Comparison of ENCODE assay signal across 26 cellular contexts in the genomic region with DNA sequence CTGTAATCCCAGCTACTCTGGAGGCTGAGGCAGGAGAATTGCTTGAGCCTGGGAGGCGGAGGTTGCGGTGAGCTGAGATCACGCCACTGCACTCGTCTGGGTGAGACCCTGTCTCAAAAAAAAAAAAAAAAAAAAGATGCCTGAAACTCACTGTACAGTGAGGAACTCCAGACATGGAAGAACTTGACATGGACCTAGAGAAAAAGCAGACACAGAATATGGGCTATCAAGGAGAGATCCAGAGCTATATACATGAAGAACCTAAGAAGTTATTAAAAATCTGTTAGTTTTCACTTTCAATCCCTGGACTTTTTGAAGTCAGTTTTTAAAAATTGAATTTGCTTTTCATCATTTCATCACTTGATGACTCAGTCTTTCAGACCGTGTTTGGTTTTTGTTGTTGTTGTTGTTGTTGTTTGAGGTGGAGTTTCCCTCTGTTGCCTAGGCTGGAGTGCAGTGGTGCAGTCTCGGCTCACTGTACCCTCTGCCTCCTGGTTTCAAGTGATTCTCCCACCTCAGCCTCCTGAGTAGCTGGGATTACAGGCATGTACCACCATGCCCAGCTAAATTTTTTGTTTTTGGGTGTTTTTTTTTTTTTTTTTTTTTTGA. TPM values are rescaled to one million over a fixed set of nuclear protein-coding genes. Genes with fewer than 3 reads are reported as not detected.
"Had no signal": no experiment of that assay in that cellular context is flagged by ENCODE, and none has a peak within 500 bp of the region (broad histone marks: within the 10 kb centered on the region; RNA-seq: fewer than 3 reads in every experiment).

No MANE protein-coding gene starts in this region.

- H3K4me3 ChIP-seq: adrenal gland, esophagus squamous epithelium, heart right ventricle, left ventricle myocardium inferior, neural progenitor cell, prostate gland, testis, upper lobe of right lung had no signal

- FAIRE-seq: endothelial cell of umbilical vein had no signal

- H3K9ac ChIP-seq: neural progenitor cell had no signal

- H3K9me3 Mint-ChIP-seq: activated naive CD4-positive, alpha-beta T cell treated with anti-CD3 and anti-CD28 coated beads, Interleukin-2, amount 50 U/mL, for 24 hours; naive B cell; neural progenitor cell had no signal

- H3K27ac Mint-ChIP-seq: activated naive CD4-positive, alpha-beta T cell treated with anti-CD3 and anti-CD28 coated beads, Interleukin-2, amount 50 U/mL, for 24 hours; neural progenitor cell had no signal

- H3K9me3 ChIP-seq: adrenal gland, esophagus squamous epithelium, heart right ventricle, left ventricle myocardium inferior, prostate gland, testis, upper lobe of right lung had no signal

- H3K4me1 ChIP-seq: neural progenitor cell, prostate gland, testis, upper lobe of right lung had no signal

- H3K4me2 ChIP-seq: neural progenitor cell had no signal

- H3K4me1 Mint-ChIP-seq: neural progenitor cell had no signal

- ATAC-seq: heart right ventricle, right cardiac atrium, upper lobe of right lung had no signal

- H2AFZ ChIP-seq: neural progenitor cell had no signal

- H3K27me3 Mint-ChIP-seq: activated naive CD4-positive, alpha-beta T cell treated with anti-CD3 and anti-CD28 coated beads, Interleukin-2, amount 50 U/mL, for 24 hours; naive B cell had no signal

- DNase-seq: activated CD4-positive, alpha-beta T cell treated with anti-CD3 and anti-CD28 coated beads for 1 hour; activated CD4-positive, alpha-beta T cell treated with anti-CD3 and anti-CD28 coated beads, Interleukin-2, amount 50 U/mL, for 48 hours; activated gamma-delta T cell; activated T-cell treated with anti-CD3 and anti-CD28 coated beads, Interleukin-2, amount 50 U/mL, for 1 hour; dermis blood vessel endothelial cell; effector memory CD4-positive, alpha-beta T cell; esophagus squamous epithelium; heart right ventricle; kidney glomerular epithelial cell; left ventricle myocardium inferior; mammary epithelial cell; naive B cell; right cardiac atrium; stimulated activated CD4-positive, alpha-beta T cell treated with anti-CD3 and anti-CD28 coated beads, Interleukin-15, amount 100 ng/mL, for 24 hours; stimulated activated CD4-positive, alpha-beta T cell treated with anti-CD3 and anti-CD28 coated beads, Interleukin-2, amount 100 ng/mL, for 48 hours; testis; upper lobe of right lung had no signal

- H3K4me3 Mint-ChIP-seq: activated naive CD4-positive, alpha-beta T cell treated with anti-CD3 and anti-CD28 coated beads, Interleukin-2, amount 50 U/mL, for 24 hours; naive B cell; neural progenitor cell had no signal

- H3K27me3 ChIP-seq: adrenal gland, esophagus squamous epithelium, heart right ventricle, neural progenitor cell, testis, upper lobe of right lung had no signal

- H3K27ac ChIP-seq: esophagus squamous epithelium, heart right ventricle, left ventricle myocardium inferior, neural progenitor cell, prostate gland, testis, upper lobe of right lung had no signal

RNA-seq across cellular contexts. Expression of gene SLC23A1, which starts 21.2 kb away (rescaled TPM):
- total RNA-seq: chondrocyte, dermis blood vessel endothelial cell, endothelial cell of umbilical vein, left ventricle myocardium inferior, mammary epithelial cell, mononuclear cell, osteocyte, right cardiac atrium, skeletal muscle tissue, testis, upper lobe of right lung had no signal
- polyA plus RNA-seq: adrenal gland, endothelial cell of umbilical vein, heart right ventricle, mammary epithelial cell had no signal

RNA-seq across cellular contexts. Expression of gene MZB1, which starts 27.8 kb away (rescaled TPM):
- total RNA-seq: chondrocyte, dermis blood vessel endothelial cell, endothelial cell of umbilical vein, mammary epithelial cell, osteocyte had no signal
- polyA plus RNA-seq: endothelial cell of umbilical vein, mammary epithelial cell had no signal
